ENCODE assay signal across 11 cellular contexts in genomic region chr2:237556773-237557632, GRCh38. TPM values are rescaled to one million over a fixed set of nuclear protein-coding genes. Genes with fewer than 3 reads are reported as not detected.
DNase-seq lines count a peak whose midpoint lies in the region; ATAC-seq and TF ChIP-seq lines count a peak whose summit lies in the region.
"Had no signal": no experiment of that assay in that cellular context is flagged by ENCODE, and none has a peak within 500 bp of the region (broad histone marks: within the 10 kb centered on the region; RNA-seq: fewer than 3 reads in every experiment).

No MANE protein-coding gene starts in this region.

- no peak for TF ChIP-seq POLR2A in sigmoid colon (IDR thresholded peaks at IDR 0.05)

- H3K4me3 ChIP-seq in sigmoid colon: no peak overlapping the region
- H3K4me3 ChIP-seq: ovary, tibial artery had no signal

- 58 to 76% methylated on average over 11 of the region's 11 CpGs for WGBS in sigmoid colon, 2 donors

- H3K27ac ChIP-seq in sigmoid colon: peak overlapping the region; percentile 22 to 60 (median 52)
- H3K27ac ChIP-seq: ovary, tibial artery had no signal

- H3K4me1 ChIP-seq in sigmoid colon: peaks cover 0 to 20% (median 15%) of the 10 kb centered on the region in 4 donors
- H3K4me1 ChIP-seq: tibial artery had no signal

- no peak for TF ChIP-seq EP300 in sigmoid colon (IDR thresholded peaks at IDR 0.05)

- H3K36me3 ChIP-seq in sigmoid colon: no peaks in the 10 kb centered on the region
- H3K36me3 ChIP-seq: ovary had no signal

- DNase-seq in sigmoid colon (no peak), sciatic nerve (ENCODE audit: low spot score) (no peak), AG08395 (ENCODE audit: low spot score) (no peak), NCI-H128 (lab: John Stamatoyannopoulos, UW; ENCODE audit: unreplicated experiment) (no peak), iPS-NIHi7 (ENCODE audit: extremely low spot score) (no peak)
- DNase-seq: NCI-H1417, tibial artery had no signal

- peak; percentile 83 for ATAC-seq in GM18520 (IDR thresholded peaks at IDR 0.05; ENCODE audit: unreplicated experiment)
- ATAC-seq in GM21723 (IDR thresholded peaks at IDR 0.05; ENCODE audit: unreplicated experiment): peak; percentile 96
- peak; percentile 96 for ATAC-seq in HG03571 (IDR thresholded peaks at IDR 0.05; ENCODE audit: unreplicated experiment)
- no peak for ATAC-seq in sciatic nerve

- no peak for TF ChIP-seq CTCF in sigmoid colon (IDR thresholded peaks at IDR 0.05)

- H3K9me3 ChIP-seq in sigmoid colon: peaks cover 0 to 7% (median 1%) of the 10 kb centered on the region in 4 donors
- H3K9me3 ChIP-seq: ovary had no signal

- no peaks in the 10 kb centered on the region for H3K27me3 ChIP-seq in sigmoid colon
- H3K27me3 ChIP-seq: ovary had no signal

- intact Hi-C loops in sigmoid colon (cut with DNase I) (no loop called here), sciatic nerve (cut with DNase I) (no loop called here)

RNA-seq across cellular contexts. Expression of gene PRLH, which starts 9.4 kb away (rescaled TPM):
- total RNA-seq in sigmoid colon (not detected), sciatic nerve (not detected)
- not detected for polyA plus RNA-seq in sigmoid colon
- total RNA-seq: ovary had no signal
- polyA plus RNA-seq: ovary had no signal

RNA-seq across cellular contexts. Expression of gene RAB17, which starts 33.5 kb away (rescaled TPM):
- 1 to 10 TPM in 1 of 4 donors, under 1 TPM in 3; 0.33 to 2.8 (median 0.45) TPM for total RNA-seq in sigmoid colon
- 10 to 100 TPM; 34.4 to 48.8 (median 38.4) TPM for polyA plus RNA-seq in sigmoid colon
- total RNA-seq in sciatic nerve: 1.1 TPM
